ENCODE assay signal across 24 cellular contexts in the genomic region with DNA sequence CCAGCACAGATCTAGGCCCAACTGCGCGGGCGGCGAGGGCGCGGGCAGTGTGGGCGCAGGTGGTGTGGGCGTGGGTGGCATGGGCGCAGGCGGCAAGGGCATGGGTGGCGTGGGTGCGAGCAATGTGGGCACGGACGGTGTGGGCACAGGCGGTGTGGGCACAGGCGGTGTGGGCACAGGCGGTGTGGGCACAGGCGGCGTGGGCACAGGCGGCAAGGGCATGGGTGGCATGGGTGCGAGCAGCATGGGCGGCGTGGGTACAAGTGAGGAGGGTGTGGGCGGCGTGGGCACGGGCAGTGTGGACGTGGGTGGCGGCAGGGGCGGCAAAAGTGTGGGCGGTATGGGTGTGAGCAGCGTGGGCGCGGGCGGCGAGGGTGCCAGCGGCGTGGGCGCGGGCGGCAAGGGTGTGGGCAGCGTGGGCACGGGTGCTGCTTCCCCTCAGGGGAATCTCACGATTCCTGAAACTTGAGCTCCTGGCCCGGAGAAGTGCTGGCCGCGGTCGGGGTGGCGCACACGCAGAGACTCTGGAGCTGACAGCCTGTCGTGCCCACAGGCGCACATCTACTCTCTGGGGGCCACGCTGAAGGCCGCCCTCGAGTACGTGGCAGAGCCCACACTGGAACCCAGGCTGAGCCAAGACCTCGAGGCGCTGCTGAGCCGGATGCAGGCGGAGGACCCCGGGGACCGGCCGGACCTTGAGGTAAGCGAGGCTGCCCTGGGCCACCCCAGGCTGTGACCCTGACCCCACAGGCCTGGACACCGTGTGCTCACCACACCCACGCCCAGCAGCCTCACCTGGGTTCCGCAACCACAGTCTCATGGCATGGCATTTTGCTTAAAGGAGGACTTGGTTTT. TPM values are rescaled to one million over a fixed set of nuclear protein-coding genes. Genes with fewer than 3 reads are reported as not detected.
"Had no signal": no experiment of that assay in that cellular context is flagged by ENCODE, and none has a peak within 500 bp of the region (broad histone marks: within the 10 kb centered on the region; RNA-seq: fewer than 3 reads in every experiment).

No MANE protein-coding gene starts in this region.

- H2AFZ ChIP-seq: parathyroid adenoma had no signal

- H3K4me3 ChIP-seq: esophagus muscularis mucosa, gastrocnemius medialis, lung, prostate gland, spleen, uterus had no signal

- H3K4me1 ChIP-seq: esophagus muscularis mucosa, gastrocnemius medialis, parathyroid adenoma, prostate gland, spleen, uterus had no signal

- H3K9ac ChIP-seq: parathyroid adenoma had no signal

- H3K9me3 ChIP-seq: esophagus muscularis mucosa, gastrocnemius medialis, prostate gland, spleen, uterus had no signal

- ATAC-seq: effector memory CD8-positive, alpha-beta T cell; gastrocnemius medialis; left cardiac atrium; left ventricle myocardium superior; sciatic nerve; stimulated activated naive B cell treated with anti-CD40 and anti-IgM and Interleukin-4, amounts not matched to agents 10 μg/mL and 1 μg/mL and 100 μg/mL, for 72 hours had no signal

- H3K36me3 ChIP-seq: esophagus muscularis mucosa, gastrocnemius medialis, prostate gland, spleen, uterus had no signal

- H3K27me3 ChIP-seq: uterus had no signal

- DNase-seq: effector memory CD8-positive, alpha-beta T cell; gastrocnemius medialis; immature natural killer cell; left cardiac atrium; left ventricle myocardium superior; mesendoderm; naive B cell; spleen; stimulated activated CD4-positive, alpha-beta T cell treated with anti-CD3 and anti-CD28 coated beads, Interleukin-15, amount 100 ng/mL, for 24 hours; stimulated activated CD4-positive, alpha-beta T cell treated with anti-CD3 and anti-CD28 coated beads, Interleukin-1b, Interleukin-23, amount 100 ng/mL, for 48 hours; stimulated activated CD4-positive, alpha-beta T cell treated with anti-CD3 and anti-CD28 coated beads, Interleukin-4, amount 100 ng/mL, for 24 hours; stimulated activated naive B cell treated with anti-CD40 and anti-IgM and Interleukin-4, amounts not matched to agents 10 μg/mL and 1 μg/mL and 100 μg/mL, for 72 hours; uterus had no signal

- H3K27ac ChIP-seq: epithelial cell of prostate, esophagus muscularis mucosa, gastrocnemius medialis, parathyroid adenoma, prostate gland, spleen, uterus had no signal

RNA-seq across cellular contexts. Expression of a gene that starts 23.0 kb away (rescaled TPM):
- polyA plus RNA-seq: immature natural killer cell had no signal

RNA-seq across cellular contexts. Expression of a gene that starts 47.0 kb away (rescaled TPM):
- total RNA-seq: esophagus muscularis mucosa, fibroblast of villous mesenchyme, gastrocnemius medialis, left cardiac atrium, left ventricle myocardium superior, omental fat pad, renal cortical epithelial cell, sciatic nerve, skeletal muscle tissue, uterus had no signal
- polyA plus RNA-seq: immature natural killer cell, keratinocyte had no signal

RNA-seq across cellular contexts. Expression of a gene that starts 54.6 kb away (rescaled TPM):
- total RNA-seq: fibroblast of villous mesenchyme, renal cortical epithelial cell, skeletal muscle tissue had no signal
- polyA plus RNA-seq: keratinocyte had no signal
